ENCODE assay signal across 9 cellular contexts in genomic region chr3:58116161-58116955, GRCh38.
DNase-seq lines count a peak whose midpoint lies in the region; ATAC-seq, FAIRE-seq and TF ChIP-seq lines count a peak whose summit lies in the region.
"Had no signal": no experiment of that assay in that cellular context is flagged by ENCODE, and none has a peak within 500 bp of the region (broad histone marks: within the 10 kb centered on the region; RNA-seq: fewer than 3 reads in every experiment).

No MANE protein-coding gene starts in this region.

- H3K4me3 ChIP-seq in right cardiac atrium (ENCODE audit: low read length) (no peak overlapping the region), heart right ventricle (no peak overlapping the region), NB4 (ENCODE audit: low read depth, low read length) (no peak overlapping the region), endodermal cell (ENCODE audit: low read length) (no peak overlapping the region)

- H3K9ac ChIP-seq in endodermal cell (ENCODE audit: extremely low read depth, low read length, poor library complexity, severe bottlenecking), result no peak overlapping the region

- H3K4me3 Mint-ChIP-seq in endodermal cell, result no peak overlapping the region

- no peak for FAIRE-seq in H54 (lab: Jason Lieb, UNC)

- peaks cover 90% of the 10 kb centered on the region for H3K36me3 Mint-ChIP-seq in endodermal cell (ENCODE audit: low read depth)

- H3K36me3 ChIP-seq in heart right ventricle, result peaks cover 0 to 85% (median 28%) of the 10 kb centered on the region in 9 donors
- H3K36me3 ChIP-seq in endodermal cell (ENCODE audit: control insufficient read depth, insufficient read depth, low read length), result peaks cover 98% of the 10 kb centered on the region
- H3K36me3 ChIP-seq: neutrophil had no signal

- intact Hi-C loops in right cardiac atrium (cut with DNase I) (loop anchor here in 1 of 4 donors (10.0 kb wide), 1 partner anchor 102 kb away; no protein-coding TSS in a partner anchor), heart right ventricle (cut with DNase I) (loop anchor here in 3 of 10 donors (5.0 to 10.0 kb wide), 2 partner anchors 109 to 112 kb away; partner anchors contain the start of gene FLNB (in 3 of the 3)), head of caudate nucleus (cut with DNase I) (no loop called here)

- H3K27ac ChIP-seq in right cardiac atrium (ENCODE audit: low read length), result peak overlapping the region; percentile 15
- peak overlapping the region in 3 of 10 donors; percentile 16 to 51 (median 40) for H3K27ac ChIP-seq in heart right ventricle
- H3K27ac ChIP-seq in endodermal cell (ENCODE audit: low read depth, low read length), result no peak overlapping the region
- H3K27ac ChIP-seq: neutrophil had no signal

- H3K27ac Mint-ChIP-seq in endodermal cell, result no peak overlapping the region

- H3K27me3 ChIP-seq in right cardiac atrium (ENCODE audit: control insufficient read depth, insufficient read depth) (no peaks in the 10 kb centered on the region), heart right ventricle (no peaks in the 10 kb centered on the region), endodermal cell (ENCODE audit: control insufficient read depth, insufficient read depth, low read length, poor library complexity, severe bottlenecking) (no peaks in the 10 kb centered on the region)
- H3K27me3 ChIP-seq: neutrophil had no signal

- no peaks in the 10 kb centered on the region for H3K9me3 ChIP-seq in right cardiac atrium (ENCODE audit: control insufficient read depth, low read length)
- H3K9me3 ChIP-seq in heart right ventricle, result no peaks in the 10 kb centered on the region
- no peaks in the 10 kb centered on the region for H3K9me3 ChIP-seq in endodermal cell (ENCODE audit: control insufficient read depth, low read length)
- H3K9me3 ChIP-seq: neutrophil had no signal

- ATAC-seq in right cardiac atrium, result no peak
- no peak for ATAC-seq in heart right ventricle

- DNase-seq in right cardiac atrium, result no peak
- no peak for DNase-seq in heart right ventricle
- DNase-seq in NB4 (ENCODE audit: low read depth), result peak; percentile 10
- DNase-seq in activated naive CD4-positive, alpha-beta T cell treated with anti-CD3 and anti-CD28 coated beads, Interleukin-2, amount 50 U/mL, for 16 hours, result peak; percentile 29
- DNase-seq in stimulated activated CD4-positive, alpha-beta T cell treated with anti-CD3 and anti-CD28 coated beads, Interleukin-2, amount 100 ng/mL, for 4 hours (ENCODE audit: low read depth), result peak; percentile 49
- no peak for DNase-seq in endodermal cell
- DNase-seq in H54 (ENCODE audit: insufficient read length, low spot score), result no peak
- no peak for DNase-seq in head of caudate nucleus

- 94% methylated on average over 12 of the region's 12 CpGs for WGBS in right cardiac atrium
- 85 to 91% methylated on average over 12 of the region's 12 CpGs for WGBS in heart right ventricle, 2 donors
- 93 to 98% methylated on average over 7 to 12 of the region's 12 CpGs for WGBS in endodermal cell (ENCODE audit: insufficient coverage in 1 of 2, insufficient read length in 1 of 2), 2 experiments

- TF ChIP-seq POLR2A in NB4 (IDR thresholded peaks at IDR 0.05; ENCODE audit: extremely low read depth, insufficient read length) (no peak), H54 (IDR thresholded peaks at IDR 0.05; ENCODE audit: low read depth, low read length) (no peak)

- peaks cover 6% of the 10 kb centered on the region for H3K4me1 Mint-ChIP-seq in endodermal cell

- no peaks in the 10 kb centered on the region for H3K9me3 Mint-ChIP-seq in endodermal cell

- H3K4me1 ChIP-seq in right cardiac atrium (ENCODE audit: control insufficient read depth, insufficient read depth, low read length), result peaks cover 28% of the 10 kb centered on the region
- H3K4me1 ChIP-seq in heart right ventricle, result peaks cover 18 to 56% (median 47%) of the 10 kb centered on the region in 9 donors
- no peaks in the 10 kb centered on the region for H3K4me1 ChIP-seq in endodermal cell (ENCODE audit: control insufficient read depth, insufficient read depth, low read length)

- TF ChIP-seq CTCF in heart right ventricle (IDR thresholded peaks at IDR 0.05), result no peak
- TF ChIP-seq CTCF in NB4 (IDR thresholded peaks at IDR 0.05; ENCODE audit: low read depth, low read length), result no peak
- TF ChIP-seq CTCF in endodermal cell (conservative IDR thresholded peaks at IDR 0.05), result no peak

- H3K27me3 Mint-ChIP-seq in endodermal cell (ENCODE audit: insufficient read depth), result no peaks in the 10 kb centered on the region

Comparison
In these comparisons a context has a peak if more than half of its experiments do, and no peak if none do; other contexts are left out.
1. DNase-seq: peak in NB4 (single experiment), activated naive CD4-positive, alpha-beta T cell treated with anti-CD3 and anti-CD28 coated beads, Interleukin-2, amount 50 U/mL, for 16 hours (single experiment) and stimulated activated CD4-positive, alpha-beta T cell treated with anti-CD3 and anti-CD28 coated beads, Interleukin-2, amount 100 ng/mL, for 4 hours (single experiment); none in right cardiac atrium (0 of 3), heart right ventricle (0 of 2), endodermal cell (single experiment), H54 (single experiment) and head of caudate nucleus (0 of 42).